Comparison of ENCODE assay signal across 20 cellular contexts in the genomic region with DNA sequence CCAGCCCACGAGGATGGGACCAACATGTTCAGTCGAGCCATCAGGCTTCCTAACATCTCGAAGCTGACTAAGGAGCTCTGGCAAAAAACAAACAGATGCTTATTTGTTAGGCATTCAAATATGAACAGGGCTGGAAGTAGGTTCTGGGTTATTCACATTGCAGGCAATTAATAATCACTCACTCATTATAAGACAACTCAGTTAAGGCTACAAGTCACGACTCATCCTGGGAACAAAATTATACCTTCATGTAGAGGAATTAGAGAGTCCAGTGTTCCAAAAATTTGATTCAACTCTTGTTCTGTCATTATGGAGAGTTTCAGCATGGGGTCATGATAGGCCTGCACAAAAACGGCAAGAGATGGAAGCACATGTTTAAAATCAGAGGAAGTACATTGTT. TPM values are rescaled to one million over a fixed set of nuclear protein-coding genes. Genes with fewer than 3 reads are reported as not detected.
A peak's percentile ranks its signal among the peaks of the same experiment; 100 is the strongest.
DNase-seq lines count a peak whose midpoint lies in the region; ATAC-seq and TF ChIP-seq lines count a peak whose summit lies in the region.
"Had no signal": no experiment of that assay in that cellular context is flagged by ENCODE, and none has a peak within 500 bp of the region (broad histone marks: within the 10 kb centered on the region; RNA-seq: fewer than 3 reads in every experiment).

No MANE protein-coding gene starts in this region.

- peaks cover 62% of the 10 kb centered on the region for H3K4me1 Mint-ChIP-seq in activated naive CD4-positive, alpha-beta T cell treated with anti-CD3 and anti-CD28 coated beads, Interleukin-2, amount 50 U/mL, for 24 hours
- peaks cover 53% of the 10 kb centered on the region for H3K4me1 Mint-ChIP-seq in activated naive CD8-positive, alpha-beta T cell treated with anti-CD3 and anti-CD28 coated beads, Interleukin-2, amount 10 ng/mL, durations not matched to agents 7 days and 5 days

- H3K4me1 ChIP-seq in upper lobe of right lung = peaks cover 48% of the 10 kb centered on the region

- no peaks in the 10 kb centered on the region for H3K9me3 Mint-ChIP-seq in activated naive CD4-positive, alpha-beta T cell treated with anti-CD3 and anti-CD28 coated beads, Interleukin-2, amount 50 U/mL, for 24 hours
- H3K9me3 Mint-ChIP-seq in activated naive CD8-positive, alpha-beta T cell treated with anti-CD3 and anti-CD28 coated beads, Interleukin-2, amount 10 ng/mL, durations not matched to agents 7 days and 5 days = peaks cover 3% of the 10 kb centered on the region
- H3K9me3 Mint-ChIP-seq: activated T-helper 17 cell treated with anti-CD3 and anti-CD28 coated beads, Interleukin-2, amount 50 U/mL, for 72 hours had no signal

- H3K27me3 ChIP-seq in upper lobe of right lung = no peaks in the 10 kb centered on the region
- H3K27me3 ChIP-seq: BLaER1 treated with 17β-estradiol and CSF1 and Interleukin-3, amounts not matched to agents 10 nM and 100 nM; esophagus squamous epithelium; sigmoid colon had no signal

- H3K27me3 Mint-ChIP-seq in activated naive CD4-positive, alpha-beta T cell treated with anti-CD3 and anti-CD28 coated beads, Interleukin-2, amount 50 U/mL, for 24 hours = no peaks in the 10 kb centered on the region
- no peaks in the 10 kb centered on the region for H3K27me3 Mint-ChIP-seq in activated naive CD8-positive, alpha-beta T cell treated with anti-CD3 and anti-CD28 coated beads, Interleukin-2, amount 10 ng/mL, durations not matched to agents 7 days and 5 days
- H3K27me3 Mint-ChIP-seq: activated T-helper 17 cell treated with anti-CD3 and anti-CD28 coated beads, Interleukin-2, amount 50 U/mL, for 72 hours had no signal

- H3K4me3 Mint-ChIP-seq in activated naive CD4-positive, alpha-beta T cell treated with anti-CD3 and anti-CD28 coated beads, Interleukin-2, amount 50 U/mL, for 24 hours = no peak overlapping the region
- H3K4me3 Mint-ChIP-seq in activated naive CD8-positive, alpha-beta T cell treated with anti-CD3 and anti-CD28 coated beads, Interleukin-2, amount 10 ng/mL, durations not matched to agents 7 days and 5 days = peak overlapping the region; percentile 38
- H3K4me3 Mint-ChIP-seq: activated T-helper 17 cell treated with anti-CD3 and anti-CD28 coated beads, Interleukin-2, amount 50 U/mL, for 72 hours had no signal

- peaks cover 35% of the 10 kb centered on the region for H3K36me3 ChIP-seq in upper lobe of right lung
- H3K36me3 ChIP-seq: WERI-Rb-1 had no signal

- POLR2A ChIA-PET in activated naive CD8-positive, alpha-beta T cell treated with anti-CD3 and anti-CD28 coated beads, Interleukin-2, amount 10 ng/mL, durations not matched to agents 7 days and 5 days (lab: Charles Lee) = interaction anchor here (2.1 to 10.9 kb wide), 2 partner anchors 32 to 48 kb away, joined by 9 to 132 read pairs; partner anchors contain the start of gene ARHGEF3

- TF ChIP-seq CTCF in upper lobe of right lung (IDR thresholded peaks at IDR 0.05) (no peak), lower leg skin (IDR thresholded peaks at IDR 0.05) (no peak)

- no peak for TF ChIP-seq POLR2A in lower leg skin (IDR thresholded peaks at IDR 0.05)

- H3K36me3 Mint-ChIP-seq in activated naive CD4-positive, alpha-beta T cell treated with anti-CD3 and anti-CD28 coated beads, Interleukin-2, amount 50 U/mL, for 24 hours = peaks cover 38% of the 10 kb centered on the region
- H3K36me3 Mint-ChIP-seq in activated naive CD8-positive, alpha-beta T cell treated with anti-CD3 and anti-CD28 coated beads, Interleukin-2, amount 10 ng/mL, durations not matched to agents 7 days and 5 days = peaks cover 73% of the 10 kb centered on the region

- WGBS in lower leg skin, 2 donors = 51 to 52% methylated on average over 5 of the region's 5 CpGs

- peak overlapping the region; percentile 61 for H3K27ac Mint-ChIP-seq in activated naive CD4-positive, alpha-beta T cell treated with anti-CD3 and anti-CD28 coated beads, Interleukin-2, amount 50 U/mL, for 24 hours
- H3K27ac Mint-ChIP-seq in activated naive CD8-positive, alpha-beta T cell treated with anti-CD3 and anti-CD28 coated beads, Interleukin-2, amount 10 ng/mL, durations not matched to agents 7 days and 5 days = peak overlapping the region; percentile 72
- H3K27ac Mint-ChIP-seq: activated T-helper 17 cell treated with anti-CD3 and anti-CD28 coated beads, Interleukin-2, amount 50 U/mL, for 72 hours had no signal

- peak overlapping the region; percentile 31 for H3K27ac ChIP-seq in upper lobe of right lung
- H3K27ac ChIP-seq: BLaER1 treated with 17β-estradiol and CSF1 and Interleukin-3, amounts not matched to agents 10 nM and 100 nM; sigmoid colon; WERI-Rb-1 had no signal

- H3K4me3 ChIP-seq in upper lobe of right lung (no peak overlapping the region), lower leg skin (ENCODE audit: low read depth, poor library complexity, severe bottlenecking) (no peak overlapping the region)
- H3K4me3 ChIP-seq: BLaER1 treated with 17β-estradiol and CSF1 and Interleukin-3, amounts not matched to agents 10 nM and 100 nM; esophagus squamous epithelium; sigmoid colon had no signal

- ATAC-seq in activated naive CD8-positive, alpha-beta T cell treated with anti-CD3 and anti-CD28 coated beads, Interleukin-2, amount 10 ng/mL, durations not matched to agents 7 days and 5 days (ENCODE audit: low read depth) = no peak
- no peak for ATAC-seq in upper lobe of right lung
- ATAC-seq in GM19463 (IDR thresholded peaks at IDR 0.05; ENCODE audit: unreplicated experiment) = no peak
- ATAC-seq in GM21515 (IDR thresholded peaks at IDR 0.05; ENCODE audit: unreplicated experiment) = no peak
- ATAC-seq: activated T-helper 17 cell treated with anti-CD3 and anti-CD28 coated beads, Interleukin-2, amount 50 U/mL, for 72 hours; PC-3 had no signal

- DNase-seq in activated naive CD4-positive, alpha-beta T cell treated with anti-CD3 and anti-CD28 coated beads, Interleukin-2, amount 50 U/mL, for 16 hours = no peak
- DNase-seq in activated naive CD8-positive, alpha-beta T cell treated with anti-CD3 and anti-CD28 coated beads, Interleukin-2, amount 10 ng/mL, durations not matched to agents 7 days and 5 days = no peak
- peak; percentile 16 for DNase-seq in kidney tubule cell (ENCODE audit: low spot score)
- DNase-seq in upper lobe of right lung = no peak
- DNase-seq in lower leg skin (ENCODE audit: low spot score in 2 of 2) = no peak
- DNase-seq: caudate nucleus, esophagus squamous epithelium, GF-D8, glutamatergic neuron, HCEC 1CT, NCI-H2171, NCI-H82, PC-3, sigmoid colon, WERI-Rb-1 had no signal

- H3K9me3 ChIP-seq in upper lobe of right lung = no peaks in the 10 kb centered on the region
- H3K9me3 ChIP-seq: esophagus squamous epithelium, sigmoid colon had no signal

- intact Hi-C loops in upper lobe of right lung (cut with DNase I) (no loop called here), lower leg skin (cut with DNase I; ENCODE audit: low total_unique reads) (no loop called here)

RNA-seq across cellular contexts. Expression of gene ARHGEF3, which starts 50.7 kb away (rescaled TPM):
- 100 to 1,000 TPM; 130 TPM for total RNA-seq in activated naive CD8-positive, alpha-beta T cell treated with anti-CD3 and anti-CD28 coated beads, Interleukin-2, amount 10 ng/mL, durations not matched to agents 7 days and 5 days
- total RNA-seq in upper lobe of right lung (37.5 TPM), lower leg skin (10 to 100 TPM; 13.3 to 28.5 (median 19.1) TPM)
